ENCODE assay signal across 8 cellular contexts in genomic region chr12:1473418-1473817, GRCh38.
A peak's percentile ranks its signal among the peaks of the same experiment; 100 is the strongest.
DNase-seq lines count a peak whose midpoint lies in the region; ATAC-seq, FAIRE-seq and TF ChIP-seq lines count a peak whose summit lies in the region.

No MANE protein-coding gene starts in this region.

- no peaks in the 10 kb centered on the region for H3K79me2 ChIP-seq in H1 (ENCODE audit: control insufficient read depth in 1 of 2, insufficient read depth in 2 of 2, low read length in 2 of 2)

- H3K23ac ChIP-seq in H1 (ENCODE audit: insufficient read length): no peak overlapping the region

- H2BK120ac ChIP-seq in H1 (replicated peaks; ENCODE audit: low read depth, low read length): no peak overlapping the region

- in situ Hi-C loops in transverse colon (cut with MboI; ENCODE audit: low pct_ligation_motif_present in 1 of 4, low pct_unique_long_range_greater_than_20kb in 1 of 4, low sequenced_read_pairs in 3 of 4): no loop called here

- no peak overlapping the region for H2BK15ac ChIP-seq in H1 (ENCODE audit: low read length)

- H3K9me3 ChIP-seq in left ventricle myocardium inferior (replicated peaks) (no peaks in the 10 kb centered on the region), H1 (ENCODE audit: insufficient read depth in 2 of 2, low read depth in 1 of 2, low read length in 1 of 2) (no peaks in the 10 kb centered on the region), transverse colon (no peaks in the 10 kb centered on the region)

- 95% methylated on average over 7 of the region's 7 CpGs; no CpG with 5 or more reads in 1 of the 2 experiments for WGBS in H1 (ENCODE audit: extremely low coverage in 1 of 2, insufficient coverage in 1 of 2, insufficient read length in 1 of 2, insufficient replicate concordance in 2 of 2, low coverage in 1 of 2, low lambda C conversion rate in 2 of 2, missing lambda C conversion rate in 1 of 2), 2 experiments
- WGBS in transverse colon (ENCODE audit: low coverage in 1 of 2), 2 donors: 65 to 78% methylated on average over 1 to 7 of the region's 7 CpGs

- H3K56ac ChIP-seq in H1 (replicated peaks; ENCODE audit: insufficient read length, low read depth, low read length): no peak overlapping the region

- H3K18ac ChIP-seq in H1 (ENCODE audit: extremely low read depth, low read length): no peak overlapping the region

- TF ChIP-seq EP300 in H1 (IDR thresholded peaks at IDR 0.05; ENCODE audit: borderline replicate concordance in 1 of 2, low read depth in 2 of 2, low read length in 2 of 2): no peak
- TF ChIP-seq EP300 in transverse colon (IDR thresholded peaks at IDR 0.05; ENCODE audit: low read depth): no peak

- TF ChIP-seq POLR2A in H1 (IDR thresholded peaks at IDR 0.05; ENCODE audit: control extremely low read depth in 1 of 2, low read depth in 2 of 2, low read length in 2 of 2): no peak
- TF ChIP-seq POLR2A in transverse colon (IDR thresholded peaks at IDR 0.05): no peak

- H3K4me3 Mint-ChIP-seq in Calu3 (ENCODE audit: low read depth, unreplicated experiment): no peak overlapping the region

- H3K79me1 ChIP-seq in H1 (ENCODE audit: low read depth, low read length): no peaks in the 10 kb centered on the region

- H4K8ac ChIP-seq in H1 (ENCODE audit: extremely low read depth, insufficient read depth, low read length): no peak overlapping the region

- no peaks in the 10 kb centered on the region for H3K23me2 ChIP-seq in H1 (ENCODE audit: low read depth, low read length)

- peaks cover 68% of the 10 kb centered on the region for H3K4me1 ChIP-seq in left ventricle myocardium inferior
- peaks cover 3 to 14% (median 10%) of the 10 kb centered on the region in 4 experiments; a peak in 6 of 7 replicates for H3K4me1 ChIP-seq in H1 (replicated peaks in 1 of 4; ENCODE audit: control insufficient read depth in 3 of 4, insufficient read depth in 4 of 4, low read length in 3 of 4)
- peaks cover 10 to 29% (median 17%) of the 10 kb centered on the region in 4 donors for H3K4me1 ChIP-seq in transverse colon

- H2BK5ac ChIP-seq in H1 (ENCODE audit: low read depth, low read length): no peak overlapping the region

- H2BK20ac ChIP-seq in H1 (ENCODE audit: low read length): no peak overlapping the region

- no peak overlapping the region for H3K27ac Mint-ChIP-seq in Calu3 (ENCODE audit: unreplicated experiment)

- H3K36me3 ChIP-seq in left ventricle myocardium inferior (peaks cover 3% of the 10 kb centered on the region), H1 (ENCODE audit: control insufficient read depth in 2 of 4, insufficient read depth in 4 of 4, low read length in 3 of 4) (peaks cover 0 to 2% (median 0%) of the 10 kb centered on the region in 4 experiments; a peak in 1 of 8 replicates), transverse colon (no peaks in the 10 kb centered on the region)

- H2AK5ac ChIP-seq in H1 (ENCODE audit: low read depth, low read length): no peak overlapping the region

- no peak overlapping the region for H2AFZ ChIP-seq in H1 (ENCODE audit: low read length)

- ATAC-seq in GM21367 (IDR thresholded peaks at IDR 0.05; ENCODE audit: unreplicated experiment): no peak

- no peak overlapping the region; a peak in 1 of 7 replicates for H3K9ac ChIP-seq in H1 (replicated peaks in 1 of 4; ENCODE audit: extremely low read depth in 1 of 4, low read depth in 3 of 4, low read length in 3 of 4)

- no peaks in the 10 kb centered on the region for H3K36me3 Mint-ChIP-seq in Calu3 (ENCODE audit: insufficient read depth, unreplicated experiment)

- no peak overlapping the region; a peak in 1 of 4 replicates for H3K4me2 ChIP-seq in H1 (ENCODE audit: insufficient read depth in 1 of 2, low read depth in 2 of 2, low read length in 2 of 2)

- no peak overlapping the region for H4K91ac ChIP-seq in H1 (replicated peaks; ENCODE audit: insufficient read length, low read length)

- no peaks in the 10 kb centered on the region for H3K27me3 Mint-ChIP-seq in Calu3 (ENCODE audit: unreplicated experiment)

- H3K27me3 ChIP-seq in left ventricle myocardium inferior (ENCODE audit: low read depth): no peaks in the 10 kb centered on the region
- H3K27me3 ChIP-seq in H1 (replicated peaks in 1 of 4; ENCODE audit: control insufficient read depth in 3 of 4, extremely low read depth in 1 of 4, insufficient read depth in 3 of 4, low read length in 3 of 4): no peaks in the 10 kb centered on the region; a peak in 1 of 7 replicates
- H3K27me3 ChIP-seq in transverse colon: no peaks in the 10 kb centered on the region

- H4K5ac ChIP-seq in H1 (ENCODE audit: insufficient read length, low read depth, low read length): no peak overlapping the region

- 0 out of 2 replicates have a peak overlapping the region, but pooled peaks have one; percentile 23 for H2BK12ac ChIP-seq in H1 (ENCODE audit: low read depth, low read length)

- no peaks in the 10 kb centered on the region for H4K20me1 ChIP-seq in H1 (replicated peaks in 1 of 2; ENCODE audit: control insufficient read depth in 1 of 2, insufficient read depth in 2 of 2, low read length in 2 of 2)

- POLR2A ChIA-PET in H1 (lab: Charles Lee; ENCODE audit: partially characterized antibody): no interaction called here

- TF ChIP-seq RAD21 in H1 (IDR thresholded peaks at IDR 0.05 in 1 of 2, conservative IDR thresholded peaks at IDR 0.05 in 1 of 2; ENCODE audit: low read depth in 2 of 2, low read length in 2 of 2): no peak

- H3K27ac ChIP-seq in left ventricle myocardium inferior (replicated peaks): peak overlapping the region; percentile 54
- no peak overlapping the region for H3K27ac ChIP-seq in H1 (ENCODE audit: low read depth, low read length)
- H3K27ac ChIP-seq in transverse colon: peak overlapping the region; percentile 11 to 47 (median 19)

- H3K4me3 ChIP-seq in left ventricle myocardium inferior (no peak overlapping the region), H1 (ENCODE audit: extremely low read depth in 1 of 4, insufficient read depth in 2 of 4, low read depth in 3 of 4, low read length in 4 of 4) (no peak overlapping the region), transverse colon (no peak overlapping the region)

- no peak overlapping the region for H3K4ac ChIP-seq in H1 (replicated peaks; ENCODE audit: insufficient read length, low read depth, low read length)

- BruUV-seq in Calu3 (replicated peaks; lab: Mats Ljungman, UMichigan): no TSS peak

- no peaks in the 10 kb centered on the region for H3K4me1 Mint-ChIP-seq in Calu3 (ENCODE audit: low read depth, unreplicated experiment)

- no peak for FAIRE-seq in H1 (lab: Jason Lieb, UNC)

- CTCF ChIA-PET in H1 (lab: Charles Lee; ENCODE audit: partially characterized antibody): interaction anchor here (1.1 kb wide), 1 partner anchor 9 kb away, joined by 4 read pairs; no protein-coding TSS in a partner anchor
- CTCF ChIA-PET in Calu3 (lab: Charles Lee): interaction anchor here (1.0 kb wide), 1 partner anchor 355 kb away, joined by 4 read pairs; no protein-coding TSS in a partner anchor

- intact Hi-C loops in left ventricle myocardium inferior (cut with micrococcal nuclease) (no loop called here), cardiac septum (cut with DNase I) (no loop called here), transverse colon (cut with DNase I; ENCODE audit: low total_unique reads) (no loop called here), Calu3 (cut with micrococcal nuclease; ENCODE audit: unreplicated experiment) (no loop called here)

- H3K9me3 Mint-ChIP-seq in Calu3 (ENCODE audit: low read depth, unreplicated experiment): no peaks in the 10 kb centered on the region

- no peak overlapping the region for H3K14ac ChIP-seq in H1 (ENCODE audit: insufficient read length)

- TF ChIP-seq CTCF in left ventricle myocardium inferior (IDR thresholded peaks at IDR 0.05; ENCODE audit: borderline replicate concordance) (no peak), H1 (IDR thresholded peaks at IDR 0.05; ENCODE audit: control extremely low read depth in 1 of 3, insufficient read depth in 1 of 3, low read depth in 1 of 3, low read length in 3 of 3) (no peak), transverse colon (IDR thresholded peaks at IDR 0.05) (no peak), Calu3 (IDR thresholded peaks at IDR 0.05; ENCODE audit: unreplicated experiment) (no peak)

- no peak for DNase-seq in left ventricle myocardium inferior
- no peak for DNase-seq in cardiac septum (ENCODE audit: low spot score)
- DNase-seq in SKM-1 (lab: John Stamatoyannopoulos, UW; ENCODE audit: unreplicated experiment): peak; percentile 2
- DNase-seq in H1 (ENCODE audit: low read depth in 1 of 2, low spot score in 2 of 2): no peak
- peak; percentile 29 for DNase-seq in transverse colon
- no peak for DNase-seq in GM03348 (ENCODE audit: low spot score)
- DNase-seq in Calu3: no peak

TF ChIP-seq in H1, 55 proteins besides CTCF, POLR2A, EP300 and RAD21:
- TF ChIP-seq RBBP5 (IDR thresholded peaks at IDR 0.05; ENCODE audit: borderline replicate concordance, low read depth, low read length): no peak
- TF ChIP-seq SIRT6 (IDR thresholded peaks at IDR 0.05; ENCODE audit: low read length): no peak
- TF ChIP-seq BCL11A (IDR thresholded peaks at IDR 0.05; ENCODE audit: low read depth in 2 of 2, low read length in 2 of 2): no peak
- TF ChIP-seq POLR2AphosphoS5 (IDR thresholded peaks at IDR 0.05; ENCODE audit: low read depth, low read length): no peak
- TF ChIP-seq EGR1 (IDR thresholded peaks at IDR 0.05; ENCODE audit: borderline replicate concordance, low read depth, low read length): no peak
- no peak for TF ChIP-seq SIX5 (IDR thresholded peaks at IDR 0.05; ENCODE audit: low read depth, low read length)
- no peak for TF ChIP-seq CBX8 (IDR thresholded peaks at IDR 0.05; ENCODE audit: borderline replicate concordance, low read depth, low read length)
- no peak for TF ChIP-seq RXRA (IDR thresholded peaks at IDR 0.05; ENCODE audit: insufficient read depth, low read depth, low read length)
- no peak for TF ChIP-seq JUN (IDR thresholded peaks at IDR 0.05; ENCODE audit: low read depth, low read length)
- TF ChIP-seq SRF (IDR thresholded peaks at IDR 0.05; ENCODE audit: low read depth, low read length): no peak
- TF ChIP-seq CREB1 (IDR thresholded peaks at IDR 0.05): no peak
- no peak for TF ChIP-seq ATF2 (IDR thresholded peaks at IDR 0.05; ENCODE audit: low read length)
- no peak for TF ChIP-seq HDAC6 (IDR thresholded peaks at IDR 0.05; ENCODE audit: low read depth, low read length)
- TF ChIP-seq ZNF274 (IDR thresholded peaks at IDR 0.05; ENCODE audit: borderline replicate concordance, extremely low read depth, low read length): no peak
TF ChIP-seq in H1: peak in this region for 0.

Comparison
In these comparisons a context has a peak if more than half of its experiments do, and no peak if none do; other contexts are left out.
1. DNase-seq: peak in SKM-1 (single experiment) and transverse colon (single experiment); none in left ventricle myocardium inferior (single experiment), cardiac septum (single experiment), H1 (0 of 2), GM03348 (single experiment) and Calu3 (single experiment).